ENCODE assay signal across 26 cellular contexts in the genomic region with DNA sequence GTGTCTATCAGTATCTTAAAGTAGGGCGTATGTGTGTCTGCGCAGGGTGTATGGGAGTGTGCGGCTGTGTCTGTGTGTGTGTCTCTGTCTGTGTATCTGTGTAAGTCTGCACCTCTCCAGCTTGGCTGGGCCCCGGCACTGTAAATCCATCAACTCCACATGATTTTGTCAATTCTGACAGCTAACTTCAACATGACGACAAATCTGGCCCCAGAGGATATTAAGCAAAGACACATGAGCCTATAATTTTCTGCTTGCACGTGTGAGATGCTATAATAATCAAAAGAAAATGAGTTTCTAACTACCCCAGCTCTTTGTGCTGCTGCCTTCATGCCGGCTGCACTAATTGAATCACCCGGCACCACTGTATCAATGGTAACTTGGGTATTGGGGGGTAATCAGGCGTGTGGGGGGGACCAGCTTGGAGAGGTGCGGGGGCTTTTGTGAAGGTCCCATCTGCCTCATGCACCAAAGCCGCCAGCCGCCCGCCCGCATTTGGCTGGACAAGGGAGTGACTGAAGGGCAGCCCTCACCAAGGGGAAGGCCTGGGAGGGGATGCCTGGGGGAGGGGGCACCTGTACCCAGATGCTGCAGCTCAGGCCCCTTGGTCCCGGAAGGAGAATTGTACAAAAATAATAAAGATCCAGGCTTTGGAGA. TPM values are rescaled to one million over a fixed set of nuclear protein-coding genes. Genes with fewer than 3 reads are reported as not detected.
"Had no signal": no experiment of that assay in that cellular context is flagged by ENCODE, and none has a peak within 500 bp of the region (broad histone marks: within the 10 kb centered on the region; RNA-seq: fewer than 3 reads in every experiment).

No MANE protein-coding gene starts in this region.

- ATAC-seq: HepG2, T-cell had no signal

- DNase-seq: activated CD4-positive, alpha-beta T cell treated with anti-CD3 and anti-CD28 coated beads, Interleukin-2, amount 10 ng/mL, durations not matched to agents 7 days and 5 days; activated CD4-positive, CD25-positive, alpha-beta regulatory T cell; activated CD8-positive, alpha-beta memory T cell treated with anti-CD3 and anti-CD28 coated beads for 24 hours; activated gamma-delta T cell; activated T-cell treated with anti-CD3 and anti-CD28 coated beads, Interleukin-2, amount 50 U/mL, for 4 hours; amygdala; brain microvascular endothelial cell; MG63; NCI-H1105; NCI-H1694; NCI-H2029; NCI-H446 treated with DMSO at 0.1 percent for 48 hours; NCI-H524 treated with DMSO at 0.1 percent for 48 hours; NCI-H774; NK-92 treated with Interleukin-12 subunit alpha and Interleukin-12 subunit beta, amount 100 ng/mL, for 24 hours; OCI-M1; SHP77 treated with DMSO at 0.1 percent for 48 hours; T-cell; T-helper 2 cell; T1000 had no signal

- H3K27ac ChIP-seq: brain microvascular endothelial cell, cardiac muscle cell, VCaP had no signal

- H3K36me3 ChIP-seq: brain microvascular endothelial cell, cardiac muscle cell, MG63 had no signal

- H3K27me3 ChIP-seq: cardiac muscle cell had no signal

- H3K4me3 ChIP-seq: cardiac muscle cell, MG63 had no signal

- FAIRE-seq: astrocyte, HepG2, TTC549 had no signal

RNA-seq across cellular contexts. Expression of gene LHX1, which starts 57.5 kb away (rescaled TPM):
- total RNA-seq: activated CD4-positive, alpha-beta T cell treated with anti-CD3 and anti-CD28 coated beads, Interleukin-2, amount 10 ng/mL, durations not matched to agents 7 days and 5 days; activated naive CD4-positive, alpha-beta T cell treated with anti-CD3 and anti-CD28 coated beads for 36 hours; activated T-cell treated with anti-CD3 and anti-CD28 coated beads, Interleukin-2, amount 50 U/mL, for 4 hours; HepG2; T-cell had no signal
- polyA plus RNA-seq: HepG2 had no signal
